7 cellular contexts compared by ENCODE assay signal in the genomic region with DNA sequence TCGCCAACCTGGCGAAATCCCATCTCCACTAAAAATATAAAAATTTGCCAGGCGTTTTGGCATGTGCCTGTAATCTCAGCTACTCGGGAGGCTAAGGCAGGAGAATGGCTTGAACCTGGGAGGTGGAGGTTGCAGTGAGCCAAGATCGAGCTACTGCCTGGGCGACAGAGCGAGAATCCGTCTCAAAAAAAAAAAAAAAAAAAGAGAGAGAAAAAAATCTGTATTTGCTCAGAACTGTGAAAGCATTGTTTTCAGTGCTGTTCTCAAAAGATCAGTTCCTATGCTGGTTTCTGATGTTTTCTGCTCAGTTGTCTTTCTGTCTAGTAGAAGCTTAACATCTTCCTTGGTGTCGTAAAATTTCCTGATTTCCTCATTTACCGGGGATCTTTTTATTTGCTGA. TPM values are rescaled to one million over a fixed set of nuclear protein-coding genes. Genes with fewer than 3 reads are reported as not detected.
A peak's percentile ranks its signal among the peaks of the same experiment; 100 is the strongest.
DNase-seq lines count a peak whose midpoint lies in the region; ATAC-seq and TF ChIP-seq lines count a peak whose summit lies in the region.
"Had no signal": no experiment of that assay in that cellular context is flagged by ENCODE, and none has a peak within 500 bp of the region (broad histone marks: within the 10 kb centered on the region; RNA-seq: fewer than 3 reads in every experiment).

No MANE protein-coding gene starts in this region.

- no peaks in the 10 kb centered on the region for H3K9me3 ChIP-seq in naive thymus-derived CD4-positive, alpha-beta T cell (ENCODE audit: control insufficient read depth in 2 of 3, low read length in 3 of 3)

- POLR2A ChIA-PET in activated B cell treated with CpG ODN at 0.5 μM for 24 hours (lab: Charles Lee), result interaction anchor here (0.6 to 9.7 kb wide), 16 partner anchors 8 to 343 kb away, joined by 3 to 103 read pairs (median 6); a partner anchor contains a TSS
- POLR2A ChIA-PET in naive thymus-derived CD4-positive, alpha-beta T cell (lab: Charles Lee), result interaction anchor here (0.6 to 9.7 kb wide), 15 partner anchors 16 to 1573 kb away, joined by 3 to 163 read pairs (median 4); a partner anchor contains a TSS

- no peaks in the 10 kb centered on the region for H3K9me3 Mint-ChIP-seq in activated B cell treated with CpG ODN at 0.5 μM for 24 hours
- H3K9me3 Mint-ChIP-seq in naive thymus-derived CD4-positive, alpha-beta T cell, result peaks cover 0 to 10% (median 0%) of the 10 kb centered on the region in 11 donors

- H3K36me3 ChIP-seq in naive thymus-derived CD4-positive, alpha-beta T cell (ENCODE audit: control insufficient read depth in 2 of 3, insufficient read depth in 3 of 3, low read length in 3 of 3), result peaks cover 8 to 21% (median 10%) of the 10 kb centered on the region in 3 experiments

- peaks cover 71% of the 10 kb centered on the region for H3K4me1 Mint-ChIP-seq in activated B cell treated with CpG ODN at 0.5 μM for 24 hours
- H3K4me1 Mint-ChIP-seq in naive thymus-derived CD4-positive, alpha-beta T cell, result peaks cover 47 to 83% (median 67%) of the 10 kb centered on the region in 7 donors

- intact Hi-C loops in activated B cell treated with CpG ODN at 0.5 μM for 24 hours (cut with micrococcal nuclease), result no loop called here
- intact Hi-C loops in naive thymus-derived CD4-positive, alpha-beta T cell (cut with micrococcal nuclease), result loop anchor here in 1 of 2 donors (2.0 to 5.0 kb wide), 3 partner anchors 20 to 233 kb away; a partner anchor contains a TSS

- no peaks in the 10 kb centered on the region for H3K27me3 ChIP-seq in naive thymus-derived CD4-positive, alpha-beta T cell (ENCODE audit: control insufficient read depth in 2 of 2, insufficient read depth in 2 of 2, low read length in 2 of 2)

- peaks cover 53 to 62% of the 10 kb centered on the region in 2 donors for H3K4me1 ChIP-seq in naive thymus-derived CD4-positive, alpha-beta T cell (ENCODE audit: control insufficient read depth in 2 of 2, insufficient read depth in 2 of 2, low read length in 2 of 2)

- H3K4me3 Mint-ChIP-seq in activated B cell treated with CpG ODN at 0.5 μM for 24 hours, result peak overlapping the region; percentile 99
- H3K4me3 Mint-ChIP-seq in naive thymus-derived CD4-positive, alpha-beta T cell, result peak overlapping the region; percentile 88 to 100 (median 97)

- H3K27ac ChIP-seq in naive thymus-derived CD4-positive, alpha-beta T cell (ENCODE audit: low read depth, low read length), result peak overlapping the region; percentile 93
- H3K27ac ChIP-seq: epithelial cell of prostate had no signal

- ATAC-seq in activated B cell treated with CpG ODN at 0.5 μM for 24 hours (ENCODE audit: low read depth) (no peak), GM18870 (IDR thresholded peaks at IDR 0.05; ENCODE audit: unreplicated experiment) (no peak)
- no peak for ATAC-seq in naive thymus-derived CD4-positive, alpha-beta T cell

- H3K27me3 Mint-ChIP-seq in activated B cell treated with CpG ODN at 0.5 μM for 24 hours, result no peaks in the 10 kb centered on the region
- H3K27me3 Mint-ChIP-seq in naive thymus-derived CD4-positive, alpha-beta T cell, result peaks cover 0 to 5% (median 0%) of the 10 kb centered on the region in 5 donors

- H3K27ac Mint-ChIP-seq in activated B cell treated with CpG ODN at 0.5 μM for 24 hours, result peak overlapping the region; percentile 64
- peak overlapping the region; percentile 82 to 99 (median 95) for H3K27ac Mint-ChIP-seq in naive thymus-derived CD4-positive, alpha-beta T cell

- CTCF ChIA-PET in activated B cell treated with CpG ODN at 0.5 μM for 24 hours (lab: Charles Lee), result interaction anchor here (1.1 to 2.3 kb wide), 6 partner anchors 14 to 87 kb away, joined by 3 to 7 read pairs (median 4); a partner anchor contains a TSS
- CTCF ChIA-PET in naive thymus-derived CD4-positive, alpha-beta T cell (lab: Charles Lee), result interaction anchor here (0.7 to 3.1 kb wide), 9 partner anchors 13 to 381 kb away, joined by 3 to 25 read pairs (median 4); no protein-coding TSS in a partner anchor

- DNase-seq in GM12864 (ENCODE audit: low read depth) (no peak), activated B cell treated with CpG ODN at 0.5 μM for 24 hours (no peak), mesenteric fat pad (ENCODE audit: low spot score) (no peak), NCI-H510A treated with DMSO at 0.1 percent for 48 hours (lab: John Stamatoyannopoulos, UW) (no peak)
- DNase-seq in naive thymus-derived CD4-positive, alpha-beta T cell, result peak in 1 of 9 donors; percentile 24

- TF ChIP-seq CTCF in GM12864 (IDR thresholded peaks at IDR 0.05; ENCODE audit: low read depth, low read length, missing control alignments), result no peak
- no peak for TF ChIP-seq CTCF in activated B cell treated with CpG ODN at 0.5 μM for 24 hours (IDR thresholded peaks at IDR 0.05)

- peaks cover 50% of the 10 kb centered on the region for H3K36me3 Mint-ChIP-seq in activated B cell treated with CpG ODN at 0.5 μM for 24 hours (ENCODE audit: low read depth)
- H3K36me3 Mint-ChIP-seq in naive thymus-derived CD4-positive, alpha-beta T cell, result peaks cover 3 to 24% (median 21%) of the 10 kb centered on the region in 5 donors

- peak overlapping the region; percentile 85 for H3K4me3 ChIP-seq in GM12864 (ENCODE audit: low read depth, low read length)
- H3K4me3 ChIP-seq in naive thymus-derived CD4-positive, alpha-beta T cell (ENCODE audit: low read length), result peak overlapping the region; percentile 53

RNA-seq across cellular contexts. Expression of a gene that starts 2.5 kb away (rescaled TPM):
- total RNA-seq in activated B cell treated with CpG ODN at 0.5 μM for 24 hours, result 107 and 117 TPM in 2 replicates
- 100 to 1,000 TPM; 131 to 150 (median 133) TPM for total RNA-seq in naive thymus-derived CD4-positive, alpha-beta T cell
- polyA plus RNA-seq in naive thymus-derived CD4-positive, alpha-beta T cell, result 10 to 100 TPM; 22.3 to 34.5 TPM
- 46.2 TPM for total RNA-seq in mesenteric fat pad

RNA-seq across cellular contexts. Expression of a gene that starts 3.0 kb away (rescaled TPM):
- total RNA-seq in activated B cell treated with CpG ODN at 0.5 μM for 24 hours (74.4 and 74.9 TPM in 2 replicates), mesenteric fat pad (46.4 TPM)
- total RNA-seq in naive thymus-derived CD4-positive, alpha-beta T cell, result 10 to 100 TPM; 32.9 to 65.0 (median 50.2) TPM
- polyA plus RNA-seq in naive thymus-derived CD4-positive, alpha-beta T cell, result 100 to 1,000 TPM in 1 of 2 donors, 10 to 100 TPM in 1; 79.5 to 123 TPM

RNA-seq across cellular contexts. Expression of a gene that starts 9.9 kb away (rescaled TPM):
- total RNA-seq in activated B cell treated with CpG ODN at 0.5 μM for 24 hours (2.8 and 4.8 TPM in 2 replicates), mesenteric fat pad (0.93 TPM)
- 10 to 100 TPM in 2 of 5 experiments, 1 to 10 TPM in 2, under 1 TPM in 1; 0.37 to 12.9 (median 4.6) TPM for total RNA-seq in naive thymus-derived CD4-positive, alpha-beta T cell
- polyA plus RNA-seq in naive thymus-derived CD4-positive, alpha-beta T cell, result not detected

RNA-seq across cellular contexts. Expression of a gene that starts 17.0 kb away (rescaled TPM):
- total RNA-seq in activated B cell treated with CpG ODN at 0.5 μM for 24 hours, result 0.31 and 0.54 TPM in 2 replicates
- under 1 TPM in 3 of 5 experiments, not detected in 2; 0.24 to 0.41 (median 0.27) TPM for total RNA-seq in naive thymus-derived CD4-positive, alpha-beta T cell
- under 1 TPM in 1 of 2 donors, not detected in 1; 0.54 TPM for polyA plus RNA-seq in naive thymus-derived CD4-positive, alpha-beta T cell
- not detected for total RNA-seq in mesenteric fat pad

RNA-seq across cellular contexts. Expression of a gene that starts 42.8 kb away (rescaled TPM):
- 0.09 TPM in 1 of 2 replicates, not detected in the other for total RNA-seq in activated B cell treated with CpG ODN at 0.5 μM for 24 hours
- 1 to 10 TPM in 1 of 5 experiments, under 1 TPM in 3, not detected in 1; 0.14 to 3.9 (median 0.45) TPM for total RNA-seq in naive thymus-derived CD4-positive, alpha-beta T cell
- under 1 TPM; 0.14 to 0.44 TPM for polyA plus RNA-seq in naive thymus-derived CD4-positive, alpha-beta T cell
- total RNA-seq in mesenteric fat pad, result 2.6 TPM
